Comparison of ENCODE assay signal across 18 cellular contexts in genomic region chr19:46049597-46049996, GRCh38. TPM values are rescaled to one million over a fixed set of nuclear protein-coding genes. Genes with fewer than 3 reads are reported as not detected.
DNase-seq lines count a peak whose midpoint lies in the region; FAIRE-seq and TF ChIP-seq lines count a peak whose summit lies in the region.
"Had no signal": no experiment of that assay in that cellular context is flagged by ENCODE, and none has a peak within 500 bp of the region (broad histone marks: within the 10 kb centered on the region; RNA-seq: fewer than 3 reads in every experiment).

No MANE protein-coding gene starts in this region.

- intact Hi-C loops in OCI-LY7 (cut with micrococcal nuclease; ENCODE audit: unreplicated experiment) = no loop called here
- intact Hi-C loops in prostate gland (cut with DNase I) = no loop called here

- no peaks in the 10 kb centered on the region for H3K36me3 Mint-ChIP-seq in activated CD4-positive, alpha-beta T cell treated with anti-CD3 and anti-CD28 coated beads, Interleukin-2, amount 10 ng/mL, durations not matched to agents 7 days and 5 days (ENCODE audit: low read depth)

- WGBS in prostate gland = 34% methylated on average over 6 of the region's 7 CpGs
- 49% methylated on average over 7 of the region's 7 CpGs for WGBS in smooth muscle cell (ENCODE audit: low lambda C conversion rate)

- H3K4me2 ChIP-seq in OCI-LY7 (ENCODE audit: low read length) = no peak overlapping the region
- peak overlapping the region; percentile 45 for H3K4me2 ChIP-seq in keratinocyte (ENCODE audit: control insufficient read depth, extremely low read depth, insufficient read depth, low read depth, low read length)
- H3K4me2 ChIP-seq in smooth muscle cell = no peak overlapping the region

- DNase-seq in activated CD4-positive, alpha-beta T cell treated with anti-CD3 and anti-CD28 coated beads for 48 hours = peak; percentile 36
- DNase-seq in activated CD4-positive, alpha-beta T cell treated with anti-CD3 and anti-CD28 coated beads, Interleukin-2, amount 10 ng/mL, durations not matched to agents 7 days and 5 days = no peak
- DNase-seq in GM13977 (ENCODE audit: low spot score) = no peak
- peak; percentile 5 for DNase-seq in OCI-LY7 (ENCODE audit: low spot score)
- peak; percentile 59 for DNase-seq in keratinocyte (ENCODE audit: low read depth, low spot score)
- no peak for DNase-seq in amniotic stem cell (lab: John Stamatoyannopoulos, UW)
- DNase-seq in prostate gland (ENCODE audit: low spot score) = no peak
- DNase-seq in smooth muscle cell (lab: John Stamatoyannopoulos, UW; ENCODE audit: unreplicated experiment) = no peak
- DNase-seq: activated CD8-positive, alpha-beta memory T cell treated with anti-CD3 and anti-CD28 coated beads, Interleukin-2, amount 50 U/mL, for 4 hours; kidney; NCI-H510A; retina; stimulated activated CD4-positive, alpha-beta T cell treated with anti-CD3 and anti-CD28 coated beads, Interleukin-4, amount 100 ng/mL, for 24 hours; stimulated activated naive CD4-positive, alpha-beta T cell treated with Interleukin-2 at 50 U/mL for 16 hours had no signal

- in situ Hi-C loops in GM13977 (cut with MboI; ENCODE audit: low pct_unique_long_range_greater_than_20kb, low sequenced_read_pairs, unreplicated experiment) = no loop called here

- H3K4me1 ChIP-seq in OCI-LY7 (ENCODE audit: insufficient read depth, low read length, poor library complexity, severe bottlenecking) (no peaks in the 10 kb centered on the region), keratinocyte (ENCODE audit: control insufficient read depth, extremely low read depth, insufficient read depth, low read length) (peaks cover 8% of the 10 kb centered on the region), prostate gland (replicated peaks) (no peaks in the 10 kb centered on the region), smooth muscle cell (ENCODE audit: low read depth) (no peaks in the 10 kb centered on the region)

- no peak overlapping the region for H3K9ac ChIP-seq in keratinocyte (ENCODE audit: control insufficient read depth, extremely low read depth, insufficient read depth, low read length)
- no peak overlapping the region for H3K9ac ChIP-seq in smooth muscle cell (ENCODE audit: low read depth)

- peaks cover 20% of the 10 kb centered on the region for H3K27me3 ChIP-seq in keratinocyte (ENCODE audit: control insufficient read depth, extremely low read depth, insufficient read depth, low read length)
- no peaks in the 10 kb centered on the region for H3K27me3 ChIP-seq in prostate gland (replicated peaks; ENCODE audit: insufficient read depth)
- peaks cover 34% of the 10 kb centered on the region for H3K27me3 ChIP-seq in smooth muscle cell (ENCODE audit: low read depth)

- H3K4me3 ChIP-seq in OCI-LY7 (ENCODE audit: low read depth, low read length, poor library complexity, severe bottlenecking) (no peak overlapping the region), keratinocyte (ENCODE audit: control insufficient read depth in 2 of 3, extremely low read depth in 1 of 3, insufficient read depth in 2 of 3, low read depth in 1 of 3, low read length in 3 of 3) (no peak overlapping the region), prostate gland (no peak overlapping the region), smooth muscle cell (no peak overlapping the region)

- POLR2A ChIA-PET in activated CD4-positive, alpha-beta T cell treated with anti-CD3 and anti-CD28 coated beads, Interleukin-2, amount 10 ng/mL, durations not matched to agents 7 days and 5 days (lab: Charles Lee) = no interaction called here
- POLR2A ChIA-PET in OCI-LY7 (lab: Charles Lee) = no interaction called here

- no TSS peak for BruUV-seq in OCI-LY7 (replicated peaks; lab: Mats Ljungman, UMichigan)

- CTCF ChIA-PET in activated CD4-positive, alpha-beta T cell treated with anti-CD3 and anti-CD28 coated beads, Interleukin-2, amount 10 ng/mL, durations not matched to agents 7 days and 5 days (lab: Charles Lee) = interaction anchor here (1.3 kb wide), 1 partner anchor 17 kb away, joined by 3 read pairs; no protein-coding TSS in a partner anchor
- CTCF ChIA-PET in OCI-LY7 (lab: Charles Lee; ENCODE audit: unreplicated experiment) = no interaction called here

- no peaks in the 10 kb centered on the region for H3K9me3 Mint-ChIP-seq in activated CD4-positive, alpha-beta T cell treated with anti-CD3 and anti-CD28 coated beads, Interleukin-2, amount 10 ng/mL, durations not matched to agents 7 days and 5 days
- H3K9me3 Mint-ChIP-seq: dendritic cell treated with granulocyte-macrophage colony-stimulating factor and Interleukin-4, amounts not matched to agents 40 ng/mL and 50 ng/mL, for 4 days had no signal

- H3K9me2 ChIP-seq in OCI-LY7 (ENCODE audit: insufficient read depth, low read length) = no peaks in the 10 kb centered on the region

- H4K20me1 ChIP-seq in OCI-LY7 (ENCODE audit: insufficient read depth, low read length) (no peaks in the 10 kb centered on the region), keratinocyte (ENCODE audit: control insufficient read depth, extremely low read depth, insufficient read depth, low read length) (no peaks in the 10 kb centered on the region), smooth muscle cell (ENCODE audit: low read depth) (no peaks in the 10 kb centered on the region)

- H3K36me3 ChIP-seq in OCI-LY7 (ENCODE audit: insufficient read depth, low read length) = no peaks in the 10 kb centered on the region
- no peaks in the 10 kb centered on the region for H3K36me3 ChIP-seq in keratinocyte (ENCODE audit: control insufficient read depth in 2 of 2, extremely low read depth in 1 of 2, insufficient read depth in 2 of 2, low read length in 2 of 2)
- no peaks in the 10 kb centered on the region for H3K36me3 ChIP-seq in prostate gland
- no peaks in the 10 kb centered on the region for H3K36me3 ChIP-seq in smooth muscle cell (ENCODE audit: low read depth)

- dilution Hi-C loops in keratinocyte (cut with MboI; ENCODE audit: extremely low pct_ligation_motif_present, low sequenced_read_pairs) = no loop called here

- H2AFZ ChIP-seq in OCI-LY7 (ENCODE audit: low read length) (no peak overlapping the region), keratinocyte (ENCODE audit: control insufficient read depth, low read length) (no peak overlapping the region), smooth muscle cell (ENCODE audit: low read depth) (no peak overlapping the region)

- H3K27ac ChIP-seq in OCI-LY7 (ENCODE audit: low read depth, low read length, poor library complexity, severe bottlenecking) (no peak overlapping the region), keratinocyte (ENCODE audit: control insufficient read depth, insufficient read depth, low read length) (no peak overlapping the region), prostate gland (no peak overlapping the region), smooth muscle cell (ENCODE audit: low read depth) (no peak overlapping the region)

- H3K4me1 Mint-ChIP-seq in activated CD4-positive, alpha-beta T cell treated with anti-CD3 and anti-CD28 coated beads, Interleukin-2, amount 10 ng/mL, durations not matched to agents 7 days and 5 days = no peaks in the 10 kb centered on the region

- no peaks in the 10 kb centered on the region for H3K9me1 ChIP-seq in keratinocyte (ENCODE audit: control insufficient read depth, extremely low read depth, insufficient read depth, low read length)

- no peaks in the 10 kb centered on the region for H3K9me3 ChIP-seq in OCI-LY7 (ENCODE audit: low read length)
- no peaks in the 10 kb centered on the region for H3K9me3 ChIP-seq in keratinocyte (ENCODE audit: control insufficient read depth, low read depth, low read length)
- no peaks in the 10 kb centered on the region for H3K9me3 ChIP-seq in prostate gland
- H3K9me3 ChIP-seq in smooth muscle cell (replicated peaks; ENCODE audit: low read depth) = no peaks in the 10 kb centered on the region

- H3K27ac Mint-ChIP-seq in activated CD4-positive, alpha-beta T cell treated with anti-CD3 and anti-CD28 coated beads, Interleukin-2, amount 10 ng/mL, durations not matched to agents 7 days and 5 days = no peak overlapping the region
- H3K27ac Mint-ChIP-seq: dendritic cell treated with granulocyte-macrophage colony-stimulating factor and Interleukin-4, amounts not matched to agents 40 ng/mL and 50 ng/mL, for 4 days had no signal

- TF ChIP-seq POLR2A in prostate gland (IDR thresholded peaks at IDR 0.05) = no peak

- H3K79me2 ChIP-seq in OCI-LY7 (ENCODE audit: insufficient read depth, low read depth, low read length) = no peaks in the 10 kb centered on the region
- no peaks in the 10 kb centered on the region for H3K79me2 ChIP-seq in keratinocyte (ENCODE audit: control insufficient read depth, insufficient read depth, low read length)
- no peaks in the 10 kb centered on the region for H3K79me2 ChIP-seq in smooth muscle cell (ENCODE audit: low read depth)

- H3F3A ChIP-seq in smooth muscle cell (ENCODE audit: low read depth) = no peaks in the 10 kb centered on the region

- FAIRE-seq in keratinocyte (lab: Jason Lieb, UNC) = peak; percentile 66
- FAIRE-seq: kidney had no signal

- H3K4me3 Mint-ChIP-seq in activated CD4-positive, alpha-beta T cell treated with anti-CD3 and anti-CD28 coated beads, Interleukin-2, amount 10 ng/mL, durations not matched to agents 7 days and 5 days = no peak overlapping the region
- H3K4me3 Mint-ChIP-seq: dendritic cell treated with granulocyte-macrophage colony-stimulating factor and Interleukin-4, amounts not matched to agents 40 ng/mL and 50 ng/mL, for 4 days had no signal

- peaks cover 76% of the 10 kb centered on the region for H3K27me3 Mint-ChIP-seq in activated CD4-positive, alpha-beta T cell treated with anti-CD3 and anti-CD28 coated beads, Interleukin-2, amount 10 ng/mL, durations not matched to agents 7 days and 5 days

- peak; percentile 45 for TF ChIP-seq CTCF in GM13977 (IDR thresholded peaks at IDR 0.05; ENCODE audit: extremely low read depth, insufficient read depth, missing control alignments)
- TF ChIP-seq CTCF in OCI-LY7 (conservative IDR thresholded peaks at IDR 0.05; ENCODE audit: low read length) = peak; percentile 59
- peak in 1 of 3 experiments; percentile 54 for TF ChIP-seq CTCF in keratinocyte (optimal IDR thresholded peaks at IDR 0.05 in 1 of 3, IDR thresholded peaks at IDR 0.05 in 1 of 3, conservative IDR thresholded peaks at IDR 0.05 in 1 of 3; ENCODE audit: extremely low read depth in 1 of 3, insufficient read depth in 2 of 3, low read length in 3 of 3)
- TF ChIP-seq CTCF in prostate gland (IDR thresholded peaks at IDR 0.05) = no peak
- TF ChIP-seq CTCF in smooth muscle cell (IDR thresholded peaks at IDR 0.05; ENCODE audit: borderline replicate concordance, insufficient read depth, poor library complexity, severe bottlenecking) = no peak

RNA-seq across cellular contexts. Expression of gene IGFL4, which starts 8.8 kb away (rescaled TPM):
- total RNA-seq in activated CD4-positive, alpha-beta T cell treated with anti-CD3 and anti-CD28 coated beads, Interleukin-2, amount 10 ng/mL, durations not matched to agents 7 days and 5 days = not detected
- not detected in 2 replicates for total RNA-seq in OCI-LY7 (2014; rRNA removed; shearing (Covaris generic))
- total RNA-seq in OCI-LY7 (2022) (not detected in 2 replicates), prostate gland (not detected), smooth muscle cell (0.45 and 0.85 TPM in 2 replicates)
- polyA plus RNA-seq in keratinocyte (0.01 TPM in 1 of 3 replicates, not detected in the others), smooth muscle cell (1.0 TPM in 1 of 2 replicates, not detected in the other)
- not detected for polyA plus RNA-seq in keratinocyte (2011; ENCODE audit: low read depth)
- 0.18 TPM in 1 of 2 replicates, not detected in the other for polyA plus RNA-seq in keratinocyte (2011; cell fraction: cytosol; rRNA removed)
- polyA plus RNA-seq in keratinocyte (2011; cell fraction: nucleus; rRNA removed) = 0.19 and 0.35 TPM in 2 replicates
- polyA plus RNA-seq in keratinocyte (2012; ENCODE audit: low replicate concordance) = 0.07 and 0.18 TPM in 2 replicates
- polyA minus RNA-seq in keratinocyte = not detected in 3 replicates
- polyA minus RNA-seq in keratinocyte (2011; cell fraction: cytosol; rRNA and poly(A)+ RNA removed) = not detected
- not detected in 2 replicates for polyA minus RNA-seq in keratinocyte (2011; cell fraction: nucleus; rRNA and poly(A)+ RNA removed)
- total RNA-seq: kidney, M059J had no signal

RNA-seq across cellular contexts. Expression of gene PGLYRP1, which starts 26.7 kb away (rescaled TPM):
- total RNA-seq in activated CD4-positive, alpha-beta T cell treated with anti-CD3 and anti-CD28 coated beads, Interleukin-2, amount 10 ng/mL, durations not matched to agents 7 days and 5 days = not detected
- total RNA-seq in OCI-LY7 (2014; rRNA removed; shearing (Covaris generic)) = not detected in 2 replicates
- total RNA-seq in OCI-LY7 (2022) (not detected in 2 replicates), prostate gland (not detected), smooth muscle cell (not detected in 2 replicates)
- polyA plus RNA-seq in keratinocyte (not detected in 3 replicates), smooth muscle cell (not detected in 2 replicates)
- polyA plus RNA-seq in keratinocyte (2011; ENCODE audit: low read depth) = not detected
- not detected in 2 replicates for polyA plus RNA-seq in keratinocyte (2011; cell fraction: cytosol; rRNA removed)
- polyA plus RNA-seq in keratinocyte (2011; cell fraction: nucleus; rRNA removed) = not detected in 2 replicates
- polyA plus RNA-seq in keratinocyte (2012; ENCODE audit: low replicate concordance) = not detected in 2 replicates
- polyA minus RNA-seq in keratinocyte = not detected in 3 replicates
- not detected for polyA minus RNA-seq in keratinocyte (2011; cell fraction: cytosol; rRNA and poly(A)+ RNA removed)
- polyA minus RNA-seq in keratinocyte (2011; cell fraction: nucleus; rRNA and poly(A)+ RNA removed) = not detected in 2 replicates
- total RNA-seq: kidney, M059J, myocyte, SK-MEL-5 had no signal

RNA-seq across cellular contexts. Expression of gene CCDC61, which starts 54.3 kb away (rescaled TPM):
- 10 to 100 TPM; 26.5 to 27.0 TPM for total RNA-seq in activated CD4-positive, alpha-beta T cell treated with anti-CD3 and anti-CD28 coated beads, Interleukin-2, amount 10 ng/mL, durations not matched to agents 7 days and 5 days
- 14.2 and 15.3 TPM in 2 replicates for total RNA-seq in OCI-LY7 (2014; rRNA removed; shearing (Covaris generic))
- total RNA-seq in OCI-LY7 (2022) (20.1 and 23.0 TPM in 2 replicates), prostate gland (10 to 100 TPM; 22.9 to 23.7 TPM), smooth muscle cell (5.3 and 10.0 TPM in 2 replicates)
- polyA plus RNA-seq in keratinocyte (5.2 to 6.1 TPM (median 5.8 TPM) in 3 replicates), smooth muscle cell (7.0 and 8.3 TPM in 2 replicates)
- polyA plus RNA-seq in keratinocyte (2011; ENCODE audit: low read depth) = 1.4 TPM
- polyA plus RNA-seq in keratinocyte (2011; cell fraction: cytosol; rRNA removed) = 1.9 and 3.5 TPM in 2 replicates
- 8.6 and 10.5 TPM in 2 replicates for polyA plus RNA-seq in keratinocyte (2011; cell fraction: nucleus; rRNA removed)
- 5.0 and 10.0 TPM in 2 replicates for polyA plus RNA-seq in keratinocyte (2012; ENCODE audit: low replicate concordance)
- 2.7 to 6.8 TPM (median 3.1 TPM) in 3 replicates for polyA minus RNA-seq in keratinocyte
- polyA minus RNA-seq in keratinocyte (2011; cell fraction: cytosol; rRNA and poly(A)+ RNA removed) = 4.8 TPM
- polyA minus RNA-seq in keratinocyte (2011; cell fraction: nucleus; rRNA and poly(A)+ RNA removed) = 6.1 and 9.0 TPM in 2 replicates

Comparison
In these comparisons a context has a peak if more than half of its experiments do, and no peak if none do; other contexts are left out.
1. DNase-seq: peak in activated CD4-positive, alpha-beta T cell treated with anti-CD3 and anti-CD28 coated beads for 48 hours (single experiment), OCI-LY7 (single experiment) and keratinocyte (single experiment); none in activated CD4-positive, alpha-beta T cell treated with anti-CD3 and anti-CD28 coated beads, Interleukin-2, amount 10 ng/mL, durations not matched to agents 7 days and 5 days (single experiment), GM13977 (single experiment), amniotic stem cell (single experiment), prostate gland (single experiment) and smooth muscle cell (single experiment).
2. CTCF ChIP-seq: peak in GM13977 (single experiment) and OCI-LY7 (single experiment); none in prostate gland (0 of 4) and smooth muscle cell (single experiment).